In genomic region chr13:27374650-27375049, GRCh38 we compare ENCODE assay signal across 8 cellular contexts. TPM values are rescaled to one million over a fixed set of nuclear protein-coding genes. Genes with fewer than 3 reads are reported as not detected.
DNase-seq lines count a peak whose midpoint lies in the region; ATAC-seq and TF ChIP-seq lines count a peak whose summit lies in the region.

No MANE protein-coding gene starts in this region.

- no peak overlapping the region for H3K4me3 Mint-ChIP-seq in activated CD4-positive, alpha-beta memory T cell treated with anti-CD3 and anti-CD28 coated beads for 36 hours
- no peak overlapping the region for H3K4me3 Mint-ChIP-seq in stimulated activated memory B cell treated with anti-CD40 and anti-IgM and Interleukin-4, amounts not matched to agents 10 μg/mL and 1 μg/mL and 100 μg/mL, for 72 hours

- H3K27me3 Mint-ChIP-seq in activated CD4-positive, alpha-beta memory T cell treated with anti-CD3 and anti-CD28 coated beads for 36 hours = peaks cover 20% of the 10 kb centered on the region
- H3K27me3 Mint-ChIP-seq in stimulated activated memory B cell treated with anti-CD40 and anti-IgM and Interleukin-4, amounts not matched to agents 10 μg/mL and 1 μg/mL and 100 μg/mL, for 72 hours = peaks cover 21% of the 10 kb centered on the region

- peaks cover 5% of the 10 kb centered on the region for H3K4me1 Mint-ChIP-seq in activated CD4-positive, alpha-beta memory T cell treated with anti-CD3 and anti-CD28 coated beads for 36 hours (ENCODE audit: low read depth)
- H3K4me1 Mint-ChIP-seq in stimulated activated memory B cell treated with anti-CD40 and anti-IgM and Interleukin-4, amounts not matched to agents 10 μg/mL and 1 μg/mL and 100 μg/mL, for 72 hours = peaks cover 16% of the 10 kb centered on the region

- peak; percentile 71 for TF ChIP-seq CTCF in GM10248 (IDR thresholded peaks at IDR 0.05; ENCODE audit: control extremely low read depth, extremely low read depth, low read depth, missing control alignments)

- no peaks in the 10 kb centered on the region for H3K9me3 Mint-ChIP-seq in activated CD4-positive, alpha-beta memory T cell treated with anti-CD3 and anti-CD28 coated beads for 36 hours
- peaks cover 3% of the 10 kb centered on the region for H3K9me3 Mint-ChIP-seq in stimulated activated memory B cell treated with anti-CD40 and anti-IgM and Interleukin-4, amounts not matched to agents 10 μg/mL and 1 μg/mL and 100 μg/mL, for 72 hours

- CTCF ChIA-PET in GM10248 (lab: Yijun Ruan, JAX) = interaction anchor here (0.8 to 10.0 kb wide), 13 partner anchors 13 to 609 kb away, joined by 3 to 205 read pairs (median 4); no protein-coding TSS in a partner anchor
- CTCF ChIA-PET in activated CD4-positive, alpha-beta memory T cell treated with anti-CD3 and anti-CD28 coated beads for 36 hours (lab: Charles Lee) = interaction anchor here (0.6 to 10.3 kb wide), 11 partner anchors 9 to 609 kb away, joined by 3 to 209 read pairs (median 5); partner anchors contain the start of genes LNX2 and RASL11A

- H3K36me3 Mint-ChIP-seq in activated CD4-positive, alpha-beta memory T cell treated with anti-CD3 and anti-CD28 coated beads for 36 hours = no peaks in the 10 kb centered on the region
- H3K36me3 Mint-ChIP-seq in stimulated activated memory B cell treated with anti-CD40 and anti-IgM and Interleukin-4, amounts not matched to agents 10 μg/mL and 1 μg/mL and 100 μg/mL, for 72 hours = no peaks in the 10 kb centered on the region

- ATAC-seq in HG03280 (IDR thresholded peaks at IDR 0.05; ENCODE audit: unreplicated experiment) (peak; percentile 69), GM19395 (IDR thresholded peaks at IDR 0.05; ENCODE audit: unreplicated experiment) (no peak)
- ATAC-seq in stimulated activated memory B cell treated with anti-CD40 and anti-IgM and Interleukin-4, amounts not matched to agents 10 μg/mL and 1 μg/mL and 100 μg/mL, for 72 hours = peak; percentile 74

- DNase-seq in GM10248 (ENCODE audit: extremely low spot score) (peak; percentile 75), NCI-H69 (lab: John Stamatoyannopoulos, UW) (peak; percentile 63), medulla oblongata (ENCODE audit: extremely low spot score) (peak; percentile 82)
- peak; percentile 70 for DNase-seq in activated CD4-positive, alpha-beta memory T cell treated with anti-CD3 and anti-CD28 coated beads for 36 hours
- peak; percentile 5 for DNase-seq in effector CD8-positive, alpha-beta T cell (lab: John Stamatoyannopoulos, UW)

- POLR2A ChIA-PET in GM10248 (lab: Yijun Ruan, JAX) = no interaction called here
- POLR2A ChIA-PET in activated CD4-positive, alpha-beta memory T cell treated with anti-CD3 and anti-CD28 coated beads for 36 hours (lab: Charles Lee) = no interaction called here

- H3K27ac Mint-ChIP-seq in activated CD4-positive, alpha-beta memory T cell treated with anti-CD3 and anti-CD28 coated beads for 36 hours = no peak overlapping the region
- no peak overlapping the region for H3K27ac Mint-ChIP-seq in stimulated activated memory B cell treated with anti-CD40 and anti-IgM and Interleukin-4, amounts not matched to agents 10 μg/mL and 1 μg/mL and 100 μg/mL, for 72 hours

- intact Hi-C loops in activated CD4-positive, alpha-beta memory T cell treated with anti-CD3 and anti-CD28 coated beads for 36 hours (cut with micrococcal nuclease) = loop anchor here (1.0 to 10.0 kb wide), 4 partner anchors 50 to 580 kb away; partner anchors contain the start of gene GTF3A

RNA-seq across cellular contexts. Expression of gene GTF3A, which starts 49.8 kb away (rescaled TPM):
- total RNA-seq in activated CD4-positive, alpha-beta memory T cell treated with anti-CD3 and anti-CD28 coated beads for 36 hours = 100 to 1,000 TPM; 217 to 218 TPM

Comparison
In these comparisons a context has a peak if more than half of its experiments do, and no peak if none do; other contexts are left out.
1. DNase-seq: peak in every context shown above with its lines; median percentile 82 in medulla oblongata; 75 in GM10248; 70 in activated CD4-positive, alpha-beta memory T cell treated with anti-CD3 and anti-CD28 coated beads for 36 hours; 63 in NCI-H69; 5 in effector CD8-positive, alpha-beta T cell.